7 cellular contexts compared by ENCODE assay signal in genomic region chr2:58981237-58981636, GRCh38.
"Had no signal": no experiment of that assay in that cellular context is flagged by ENCODE, and none has a peak within 500 bp of the region (broad histone marks: within the 10 kb centered on the region; RNA-seq: fewer than 3 reads in every experiment).

No MANE protein-coding gene starts in this region.

- DNase-seq: IMR-90, KBM-7, KG1 had no signal

- H3K4me3 Mint-ChIP-seq: IgD-negative memory B cell had no signal

- H3K36me3 Mint-ChIP-seq: IgD-negative memory B cell had no signal

- FAIRE-seq: HepG2, HTR-8/SVneo had no signal

- H3K4me1 Mint-ChIP-seq: IgD-negative memory B cell had no signal

- H3K27ac Mint-ChIP-seq: IgD-negative memory B cell had no signal

- ATAC-seq: HepG2 had no signal

- H3K27ac ChIP-seq: HL-60 had no signal
